In the genomic region with DNA sequence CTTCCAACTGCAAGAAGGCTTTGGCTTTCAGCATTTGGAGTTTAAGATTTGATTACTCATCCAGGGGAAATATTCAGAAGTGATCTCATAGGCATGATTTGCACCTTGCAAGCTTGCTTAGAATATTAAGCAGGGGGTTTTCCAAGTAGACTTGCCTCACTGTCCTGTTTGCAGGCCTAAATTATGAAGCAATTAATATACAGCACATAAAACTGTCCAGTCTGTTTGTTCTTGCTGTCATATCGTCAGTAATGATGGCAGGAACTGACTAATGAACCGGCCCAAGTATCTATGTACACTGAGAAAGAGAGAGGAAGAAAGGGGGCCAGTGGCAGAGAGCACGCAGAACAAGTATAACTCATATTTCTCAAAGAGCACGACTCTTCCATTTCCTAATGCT, we compare ENCODE assay signal across 13 cellular contexts.
A peak's percentile ranks its signal among the peaks of the same experiment; 100 is the strongest.
DNase-seq lines count a peak whose midpoint lies in the region; ATAC-seq and TF ChIP-seq lines count a peak whose summit lies in the region.
"Had no signal": no experiment of that assay in that cellular context is flagged by ENCODE, and none has a peak within 500 bp of the region (broad histone marks: within the 10 kb centered on the region; RNA-seq: fewer than 3 reads in every experiment).

No MANE protein-coding gene starts in this region.

- no peak for DNase-seq in activated CD8-positive, alpha-beta memory T cell treated with anti-CD3 and anti-CD28 coated beads, Interleukin-2, amount 10 ng/mL, durations not matched to agents 7 days and 5 days
- DNase-seq in activated CD8-positive, alpha-beta memory T cell treated with anti-CD3 and anti-CD28 coated beads for 24 hours = no peak
- DNase-seq in glomerular endothelial cell (ENCODE audit: extremely low read depth, low read depth, low spot score) = peak; percentile 31
- no peak for DNase-seq in CD14-positive monocyte (ENCODE audit: low spot score)
- no peak for DNase-seq in NCI-H1694 treated with DMSO at 0.1 percent for 48 hours (lab: John Stamatoyannopoulos, UW)
- DNase-seq: activated naive CD4-positive, alpha-beta T cell treated with anti-CD3 and anti-CD28 coated beads, Interleukin-2, amount 50 U/mL, for 16 hours; NCI-H1048; small intestine had no signal

- H3K9me3 Mint-ChIP-seq in activated CD8-positive, alpha-beta memory T cell treated with anti-CD3 and anti-CD28 coated beads, Interleukin-2, amount 10 ng/mL, durations not matched to agents 7 days and 5 days (ENCODE audit: low read depth) = no peaks in the 10 kb centered on the region
- H3K9me3 Mint-ChIP-seq in CD14-positive monocyte = no peaks in the 10 kb centered on the region

- H3K9ac ChIP-seq in stomach smooth muscle (ENCODE audit: low read length in 2 of 2) = peak overlapping the region; percentile 57 to 58

- intact Hi-C loops in CD14-positive monocyte (cut with micrococcal nuclease) = no loop called here

- H3K27ac Mint-ChIP-seq in activated CD8-positive, alpha-beta memory T cell treated with anti-CD3 and anti-CD28 coated beads, Interleukin-2, amount 10 ng/mL, durations not matched to agents 7 days and 5 days = peak overlapping the region; percentile 55
- peak overlapping the region in 1 of 7 donors; percentile 57 for H3K27ac Mint-ChIP-seq in CD14-positive monocyte

- H3K36me3 ChIP-seq in stomach smooth muscle (ENCODE audit: control insufficient read depth in 2 of 2, insufficient read depth in 2 of 2, low read length in 2 of 2) = no peaks in the 10 kb centered on the region

- H3K4me1 Mint-ChIP-seq in activated CD8-positive, alpha-beta memory T cell treated with anti-CD3 and anti-CD28 coated beads, Interleukin-2, amount 10 ng/mL, durations not matched to agents 7 days and 5 days = peaks cover 87% of the 10 kb centered on the region
- peaks cover 11% of the 10 kb centered on the region for H3K4me1 Mint-ChIP-seq in CD14-positive monocyte

- H3K4me3 ChIP-seq in stomach smooth muscle (ENCODE audit: low read length in 2 of 2) = no peak overlapping the region
- H3K4me3 ChIP-seq: testis had no signal

- CTCF ChIA-PET in activated CD8-positive, alpha-beta memory T cell treated with anti-CD3 and anti-CD28 coated beads, Interleukin-2, amount 10 ng/mL, durations not matched to agents 7 days and 5 days (lab: Charles Lee) = interaction anchor here (1.0 to 1.6 kb wide), 2 partner anchors 10 to 124 kb away, joined by 3 read pairs; no protein-coding TSS in a partner anchor

- H3K27ac ChIP-seq in VCaP (peak overlapping the region; percentile 78), stomach smooth muscle (ENCODE audit: low read length) (peak overlapping the region; percentile 41)
- H3K27ac ChIP-seq: C4-2B, testis had no signal

- no peak overlapping the region for H3K4me3 Mint-ChIP-seq in activated CD8-positive, alpha-beta memory T cell treated with anti-CD3 and anti-CD28 coated beads, Interleukin-2, amount 10 ng/mL, durations not matched to agents 7 days and 5 days
- H3K4me3 Mint-ChIP-seq in CD14-positive monocyte = no peak overlapping the region

- H3K9me3 ChIP-seq in stomach smooth muscle (ENCODE audit: control insufficient read depth in 2 of 2, low read length in 2 of 2) = no peaks in the 10 kb centered on the region
- H3K9me3 ChIP-seq: testis had no signal

- ATAC-seq in activated CD8-positive, alpha-beta memory T cell treated with anti-CD3 and anti-CD28 coated beads, Interleukin-2, amount 10 ng/mL, durations not matched to agents 7 days and 5 days = no peak
- ATAC-seq in HG03457 (IDR thresholded peaks at IDR 0.05; ENCODE audit: unreplicated experiment) = no peak

- no peaks in the 10 kb centered on the region for H3K27me3 Mint-ChIP-seq in activated CD8-positive, alpha-beta memory T cell treated with anti-CD3 and anti-CD28 coated beads, Interleukin-2, amount 10 ng/mL, durations not matched to agents 7 days and 5 days
- peaks cover 0 to 1% (median 0%) of the 10 kb centered on the region in 3 donors for H3K27me3 Mint-ChIP-seq in CD14-positive monocyte (ENCODE audit: low read depth in 3 of 3)

- H3K36me3 Mint-ChIP-seq in activated CD8-positive, alpha-beta memory T cell treated with anti-CD3 and anti-CD28 coated beads, Interleukin-2, amount 10 ng/mL, durations not matched to agents 7 days and 5 days = no peaks in the 10 kb centered on the region
- H3K36me3 Mint-ChIP-seq in CD14-positive monocyte = no peaks in the 10 kb centered on the region

- no peaks in the 10 kb centered on the region for H3K27me3 ChIP-seq in stomach smooth muscle (ENCODE audit: control insufficient read depth in 1 of 2, insufficient read depth in 2 of 2, low read length in 2 of 2)
- H3K27me3 ChIP-seq: testis had no signal

- TF ChIP-seq CTCF in VCaP (conservative IDR thresholded peaks at IDR 0.05) (no peak), CD14-positive monocyte (IDR thresholded peaks at IDR 0.05) (no peak)

- H3K4me1 ChIP-seq in stomach smooth muscle (ENCODE audit: control insufficient read depth, insufficient read depth, low read length) = peaks cover 12% of the 10 kb centered on the region
